9 cellular contexts compared by ENCODE assay signal in the genomic region with DNA sequence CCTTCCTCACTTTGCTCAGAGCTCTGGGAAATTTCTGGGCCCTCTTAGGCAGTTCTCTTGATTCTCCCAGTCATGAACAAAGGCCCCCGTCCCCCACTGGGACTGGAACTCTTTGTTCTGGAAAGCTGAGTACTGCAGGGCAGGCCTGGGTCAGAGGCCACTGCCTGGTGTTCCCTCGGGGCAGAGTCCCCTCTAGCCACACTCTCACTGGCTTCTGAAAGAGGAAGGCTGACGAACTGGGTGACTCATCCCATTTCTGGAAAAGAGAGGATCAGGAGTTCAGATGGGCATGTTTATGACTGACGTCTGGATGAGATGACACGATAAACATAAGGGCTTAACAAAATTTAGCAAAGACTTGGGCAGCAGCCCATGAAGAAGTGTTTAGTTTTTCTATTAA. TPM values are rescaled to one million over a fixed set of nuclear protein-coding genes. Genes with fewer than 3 reads are reported as not detected.
DNase-seq lines count a peak whose midpoint lies in the region; ATAC-seq and TF ChIP-seq lines count a peak whose summit lies in the region.
"Had no signal": no experiment of that assay in that cellular context is flagged by ENCODE, and none has a peak within 500 bp of the region (broad histone marks: within the 10 kb centered on the region; RNA-seq: fewer than 3 reads in every experiment).

No MANE protein-coding gene starts in this region.

- intact Hi-C loops in sciatic nerve (cut with DNase I): no loop called here

- H3K36me3 Mint-ChIP-seq in GM23338 (ENCODE audit: low read depth): no peaks in the 10 kb centered on the region

- H3K27ac Mint-ChIP-seq in GM23338: no peak overlapping the region

- no peak overlapping the region for H3K4me2 ChIP-seq in GM23338

- no peaks in the 10 kb centered on the region for H3K36me3 ChIP-seq in GM23338 (ENCODE audit: insufficient read depth)

- H3K27me3 ChIP-seq in GM23338 (ENCODE audit: insufficient read depth): no peaks in the 10 kb centered on the region

- ATAC-seq in GM23338: peak; percentile 85
- ATAC-seq in sciatic nerve: peak; percentile 63
- no peak for ATAC-seq in HG03442 (IDR thresholded peaks at IDR 0.05; ENCODE audit: unreplicated experiment)
- ATAC-seq in GM19455 (IDR thresholded peaks at IDR 0.05; ENCODE audit: unreplicated experiment): no peak

- no peak overlapping the region for H3K4me3 ChIP-seq in GM23338
- no peak overlapping the region for H3K4me3 ChIP-seq in fibroblast of villous mesenchyme (ENCODE audit: low read depth, low read length)

- peaks cover 4% of the 10 kb centered on the region for H3K27me3 Mint-ChIP-seq in GM23338 (ENCODE audit: insufficient read depth, low read depth, poor library complexity)

- H4K20me1 ChIP-seq in GM23338 (replicated peaks; ENCODE audit: insufficient read depth): no peaks in the 10 kb centered on the region

- 0 out of 2 replicates have a peak, but pooled peaks cover 4% of the 10 kb centered on the region for H3F3A ChIP-seq in GM23338 (replicated peaks; ENCODE audit: low read depth)

- no peaks in the 10 kb centered on the region for H3K9me2 ChIP-seq in GM23338 (ENCODE audit: insufficient read depth)

- no peak overlapping the region for H3K27ac ChIP-seq in GM23338 (ENCODE audit: low read depth)

- H3K79me2 ChIP-seq in GM23338 (replicated peaks; ENCODE audit: insufficient read depth): no peaks in the 10 kb centered on the region

- H3K9me3 Mint-ChIP-seq in GM23338: peaks cover 7% of the 10 kb centered on the region; the same call in 1 of the 3 replicates

- H3K4me1 Mint-ChIP-seq in GM23338: peaks cover 19% of the 10 kb centered on the region

- DNase-seq in GM23338 (ENCODE audit: low spot score) (peak; percentile 13), RPMI7951 (ENCODE audit: low read depth) (peak; percentile 95), fibroblast of villous mesenchyme (ENCODE audit: low read depth) (peak; percentile 94), sciatic nerve (ENCODE audit: low spot score) (peak; percentile 56), epidermal melanocyte (ENCODE audit: insufficient read length, low spot score) (no peak)
- no peak for DNase-seq in stimulated activated CD4-positive, alpha-beta T cell treated with anti-CD3 and anti-CD28 coated beads, Interleukin-2, amount 100 ng/mL, for 48 hours
- DNase-seq: caudate nucleus had no signal

- no peak overlapping the region for H3K4me3 Mint-ChIP-seq in GM23338

- TF ChIP-seq CTCF in GM23338 (conservative IDR thresholded peaks at IDR 0.05; ENCODE audit: low read depth in 2 of 2) (no peak), fibroblast of villous mesenchyme (IDR thresholded peaks at IDR 0.05; ENCODE audit: insufficient read depth, low read depth, low read length) (no peak)

- H3K4me1 ChIP-seq in GM23338 (ENCODE audit: insufficient read depth): peaks cover 6% of the 10 kb centered on the region; the same call in 1 of the 2 replicates

- H2AFZ ChIP-seq in GM23338: 0 out of 2 replicates have a peak overlapping the region, but pooled peaks have one; percentile 7

TF ChIP-seq in GM23338, 12 proteins besides CTCF, POLR2A, EP300 and RAD21 (continues in another document):
- TF ChIP-seq STAT1 (IDR thresholded peaks at IDR 0.05; ENCODE audit: unreplicated experiment) (no peak), EZH2phosphoT487 (IDR thresholded peaks at IDR 0.05; ENCODE audit: unreplicated experiment) (no peak), JUNB (IDR thresholded peaks at IDR 0.05; ENCODE audit: unreplicated experiment) (no peak), POLR2AphosphoS5 (IDR thresholded peaks at IDR 0.05; ENCODE audit: low read depth) (no peak), NANOG (IDR thresholded peaks at IDR 0.05; ENCODE audit: borderline replicate concordance) (no peak)
- TF ChIP-seq, protein P1, sequence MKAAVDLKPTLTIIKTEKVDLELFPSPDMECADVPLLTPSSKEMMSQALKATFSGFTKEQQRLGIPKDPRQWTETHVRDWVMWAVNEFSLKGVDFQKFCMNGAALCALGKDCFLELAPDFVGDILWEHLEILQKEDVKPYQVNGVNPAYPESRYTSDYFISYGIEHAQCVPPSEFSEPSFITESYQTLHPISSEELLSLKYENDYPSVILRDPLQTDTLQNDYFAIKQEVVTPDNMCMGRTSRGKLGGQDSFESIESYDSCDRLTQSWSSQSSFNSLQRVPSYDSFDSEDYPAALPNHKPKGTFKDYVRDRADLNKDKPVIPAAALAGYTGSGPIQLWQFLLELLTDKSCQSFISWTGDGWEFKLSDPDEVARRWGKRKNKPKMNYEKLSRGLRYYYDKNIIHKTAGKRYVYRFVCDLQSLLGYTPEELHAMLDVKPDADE (IDR thresholded peaks at IDR 0.05): no peak
- TF ChIP-seq, protein P2, sequence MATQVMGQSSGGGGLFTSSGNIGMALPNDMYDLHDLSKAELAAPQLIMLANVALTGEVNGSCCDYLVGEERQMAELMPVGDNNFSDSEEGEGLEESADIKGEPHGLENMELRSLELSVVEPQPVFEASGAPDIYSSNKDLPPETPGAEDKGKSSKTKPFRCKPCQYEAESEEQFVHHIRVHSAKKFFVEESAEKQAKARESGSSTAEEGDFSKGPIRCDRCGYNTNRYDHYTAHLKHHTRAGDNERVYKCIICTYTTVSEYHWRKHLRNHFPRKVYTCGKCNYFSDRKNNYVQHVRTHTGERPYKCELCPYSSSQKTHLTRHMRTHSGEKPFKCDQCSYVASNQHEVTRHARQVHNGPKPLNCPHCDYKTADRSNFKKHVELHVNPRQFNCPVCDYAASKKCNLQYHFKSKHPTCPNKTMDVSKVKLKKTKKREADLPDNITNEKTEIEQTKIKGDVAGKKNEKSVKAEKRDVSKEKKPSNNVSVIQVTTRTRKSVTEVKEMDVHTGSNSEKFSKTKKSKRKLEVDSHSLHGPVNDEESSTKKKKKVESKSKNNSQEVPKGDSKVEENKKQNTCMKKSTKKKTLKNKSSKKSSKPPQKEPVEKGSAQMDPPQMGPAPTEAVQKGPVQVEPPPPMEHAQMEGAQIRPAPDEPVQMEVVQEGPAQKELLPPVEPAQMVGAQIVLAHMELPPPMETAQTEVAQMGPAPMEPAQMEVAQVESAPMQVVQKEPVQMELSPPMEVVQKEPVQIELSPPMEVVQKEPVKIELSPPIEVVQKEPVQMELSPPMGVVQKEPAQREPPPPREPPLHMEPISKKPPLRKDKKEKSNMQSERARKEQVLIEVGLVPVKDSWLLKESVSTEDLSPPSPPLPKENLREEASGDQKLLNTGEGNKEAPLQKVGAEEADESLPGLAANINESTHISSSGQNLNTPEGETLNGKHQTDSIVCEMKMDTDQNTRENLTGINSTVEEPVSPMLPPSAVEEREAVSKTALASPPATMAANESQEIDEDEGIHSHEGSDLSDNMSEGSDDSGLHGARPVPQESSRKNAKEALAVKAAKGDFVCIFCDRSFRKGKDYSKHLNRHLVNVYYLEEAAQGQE (IDR thresholded peaks at IDR 0.05; ENCODE audit: unreplicated experiment): no peak

RNA-seq across cellular contexts. Expression of a gene that starts 47.7 kb away (rescaled TPM):
- 239 and 272 TPM in 2 replicates for total RNA-seq in GM23338 (2014; rRNA removed; shearing (Covaris generic))
- polyA plus RNA-seq in GM23338 (2016; fragmentation: Nextera tagmentation; extraction: Ambion mirVana): 55.6 and 68.1 TPM in 2 replicates
- total RNA-seq in RPMI7951 (2014; rRNA removed; shearing (Covaris generic)): 168 and 210 TPM in 2 replicates
- total RNA-seq in fibroblast of villous mesenchyme (186 and 270 TPM in 2 replicates), sciatic nerve (334 TPM)

Comparison
In these comparisons a context has a peak if more than half of its experiments do, and no peak if none do; other contexts are left out.
1. ATAC-seq: peak in GM23338 (single experiment) and sciatic nerve (single experiment); none in HG03442 (single experiment) and GM19455 (single experiment).
2. DNase-seq: peak in GM23338 (single experiment), RPMI7951 (single experiment), fibroblast of villous mesenchyme (single experiment) and sciatic nerve (single experiment); none in stimulated activated CD4-positive, alpha-beta T cell treated with anti-CD3 and anti-CD28 coated beads, Interleukin-2, amount 100 ng/mL, for 48 hours (0 of 2) and epidermal melanocyte (single experiment).